In genomic region chr2:12715878-12716249, GRCh38 we compare ENCODE assay signal across 1 cellular context.
TF ChIP-seq lines count a peak whose summit lies in the region.

No MANE protein-coding gene starts in this region.

TF ChIP-seq in HepG2, 621 proteins besides CTCF, POLR2A, EP300 and RAD21 (continued from another document):
- TF ChIP-seq RNF219 (CRISPR knock-in tag; IDR thresholded peaks at IDR 0.05) (no peak), TRIM24 (CRISPR knock-in tag; IDR thresholded peaks at IDR 0.05) (no peak), ZNF567 (CRISPR knock-in tag; IDR thresholded peaks at IDR 0.05; ENCODE audit: borderline replicate concordance) (no peak), TCF7L2 (IDR thresholded peaks at IDR 0.05; ENCODE audit: low read depth, low read length) (no peak), SMAD9 (CRISPR knock-in tag; IDR thresholded peaks at IDR 0.05) (no peak), ZNF598 (CRISPR knock-in tag; IDR thresholded peaks at IDR 0.05; ENCODE audit: borderline replicate concordance) (no peak), KDM1A (CRISPR knock-in tag; IDR thresholded peaks at IDR 0.05) (no peak), MTF2 (CRISPR knock-in tag; IDR thresholded peaks at IDR 0.05; ENCODE audit: borderline replicate concordance) (0 out of 2 replicates have a peak, but pooled peaks have one; percentile 26), ZNF800 (CRISPR knock-in tag; IDR thresholded peaks at IDR 0.05) (0 out of 2 replicates have a peak, but pooled peaks have one; percentile 22), ZBTB7B (CRISPR knock-in tag; IDR thresholded peaks at IDR 0.05) (no peak), KDM4B (CRISPR knock-in tag; IDR thresholded peaks at IDR 0.05) (no peak), TARDBP (CRISPR knock-in tag; IDR thresholded peaks at IDR 0.05) (no peak), HINFP (CRISPR knock-in tag; IDR thresholded peaks at IDR 0.05; ENCODE audit: low read depth) (no peak), REXO4 (CRISPR knock-in tag; IDR thresholded peaks at IDR 0.05; ENCODE audit: borderline replicate concordance) (no peak), TEAD2 (CRISPR knock-in tag; IDR thresholded peaks at IDR 0.05) (no peak), ZFP36 (IDR thresholded peaks at IDR 0.05; ENCODE audit: borderline replicate concordance, low read depth, low read length, partially characterized antibody) (peak; percentile 2), SRSF1 (optimal IDR thresholded peaks at IDR 0.05; ENCODE audit: low read depth, low read length) (peak; percentile 2), SMC3 (IDR thresholded peaks at IDR 0.05; ENCODE audit: low read length) (peak; percentile 47; the same call in 1 of the 2 replicates), HNF4A (CRISPR knock-in tag; IDR thresholded peaks at IDR 0.05) (no peak), PCBP2 (optimal IDR thresholded peaks at IDR 0.05; ENCODE audit: low read depth, low read length, poor library complexity, severe bottlenecking) (peak; percentile 47), TBP (CRISPR knock-in tag; IDR thresholded peaks at IDR 0.05) (no peak), KLF6 (CRISPR knock-in tag; IDR thresholded peaks at IDR 0.05) (no peak), ZNF772 (CRISPR knock-in tag; IDR thresholded peaks at IDR 0.05) (peak; percentile 20; the same call in 1 of the 2 replicates), ZNF513 (CRISPR knock-in tag; conservative IDR thresholded peaks at IDR 0.05) (no peak), ZNF605 (CRISPR knock-in tag; IDR thresholded peaks at IDR 0.05) (0 out of 2 replicates have a peak, but pooled peaks have one; percentile 7), STAG1 (CRISPR knock-in tag; IDR thresholded peaks at IDR 0.05) (peak; percentile 35)
- TF ChIP-seq, protein P1, sequence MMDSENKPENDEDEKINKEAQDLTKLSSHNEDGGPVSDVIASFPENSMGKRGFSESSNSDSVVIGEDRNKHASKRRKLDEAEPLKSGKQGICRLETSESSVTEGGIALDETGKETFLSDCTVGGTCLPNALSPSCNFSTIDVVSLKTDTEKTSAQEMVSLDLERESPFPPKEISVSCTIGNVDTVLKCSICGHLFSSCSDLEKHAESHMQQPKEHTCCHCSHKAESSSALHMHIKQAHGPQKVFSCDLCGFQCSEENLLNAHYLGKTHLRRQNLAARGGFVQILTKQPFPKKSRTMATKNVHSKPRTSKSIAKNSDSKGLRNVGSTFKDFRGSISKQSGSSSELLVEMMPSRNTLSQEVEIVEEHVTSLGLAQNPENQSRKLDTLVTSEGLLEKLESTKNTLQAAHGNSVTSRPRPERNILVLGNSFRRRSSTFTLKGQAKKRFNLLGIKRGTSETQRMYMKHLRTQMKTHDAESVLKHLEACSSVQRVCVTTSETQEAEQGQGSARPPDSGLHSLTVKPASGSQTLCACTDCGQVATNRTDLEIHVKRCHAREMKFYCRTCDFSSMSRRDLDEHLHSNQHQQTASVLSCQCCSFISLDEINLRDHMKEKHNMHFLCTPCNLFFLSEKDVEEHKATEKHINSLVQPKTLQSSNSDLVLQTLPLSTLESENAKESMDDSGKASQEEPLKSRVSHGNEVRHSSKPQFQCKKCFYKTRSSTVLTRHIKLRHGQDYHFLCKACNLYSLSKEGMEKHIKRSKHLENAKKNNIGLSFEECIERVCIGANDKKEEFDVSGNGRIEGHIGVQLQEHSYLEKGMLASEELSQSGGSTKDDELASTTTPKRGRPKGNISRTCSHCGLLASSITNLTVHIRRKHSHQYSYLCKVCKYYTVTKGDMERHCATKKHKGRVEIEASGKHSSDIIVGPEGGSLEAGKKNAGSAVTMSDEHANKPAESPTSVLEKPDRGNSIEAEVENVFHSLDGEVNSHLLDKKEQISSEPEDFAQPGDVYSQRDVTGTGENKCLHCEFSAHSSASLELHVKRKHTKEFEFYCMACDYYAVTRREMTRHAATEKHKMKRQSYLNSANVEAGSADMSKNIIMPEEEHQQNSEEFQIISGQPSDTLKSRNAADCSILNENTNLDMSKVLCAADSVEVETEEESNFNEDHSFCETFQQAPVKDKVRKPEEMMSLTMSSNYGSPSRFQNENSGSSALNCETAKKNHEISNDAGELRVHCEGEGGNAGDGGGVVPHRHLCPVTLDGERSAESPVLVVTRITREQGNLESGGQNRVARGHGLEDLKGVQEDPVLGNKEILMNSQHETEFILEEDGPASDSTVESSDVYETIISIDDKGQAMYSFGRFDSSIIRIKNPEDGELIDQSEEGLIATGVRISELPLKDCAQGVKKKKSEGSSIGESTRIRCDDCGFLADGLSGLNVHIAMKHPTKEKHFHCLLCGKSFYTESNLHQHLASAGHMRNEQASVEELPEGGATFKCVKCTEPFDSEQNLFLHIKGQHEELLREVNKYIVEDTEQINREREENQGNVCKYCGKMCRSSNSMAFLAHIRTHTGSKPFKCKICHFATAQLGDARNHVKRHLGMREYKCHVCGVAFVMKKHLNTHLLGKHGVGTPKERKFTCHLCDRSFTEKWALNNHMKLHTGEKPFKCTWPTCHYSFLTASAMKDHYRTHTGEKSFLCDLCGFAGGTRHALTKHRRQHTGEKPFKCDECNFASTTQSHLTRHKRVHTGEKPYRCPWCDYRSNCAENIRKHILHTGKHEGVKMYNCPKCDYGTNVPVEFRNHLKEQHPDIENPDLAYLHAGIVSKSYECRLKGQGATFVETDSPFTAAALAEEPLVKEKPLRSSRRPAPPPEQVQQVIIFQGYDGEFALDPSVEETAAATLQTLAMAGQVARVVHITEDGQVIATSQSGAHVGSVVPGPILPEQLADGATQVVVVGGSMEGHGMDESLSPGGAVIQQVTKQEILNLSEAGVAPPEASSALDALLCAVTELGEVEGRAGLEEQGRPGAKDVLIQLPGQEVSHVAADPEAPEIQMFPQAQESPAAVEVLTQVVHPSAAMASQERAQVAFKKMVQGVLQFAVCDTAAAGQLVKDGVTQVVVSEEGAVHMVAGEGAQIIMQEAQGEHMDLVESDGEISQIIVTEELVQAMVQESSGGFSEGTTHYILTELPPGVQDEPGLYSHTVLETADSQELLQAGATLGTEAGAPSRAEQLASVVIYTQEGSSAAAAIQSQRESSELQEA (CRISPR knock-in tag; IDR thresholded peaks at IDR 0.05; ENCODE audit: not compliant biosample characterization), result no peak
- TF ChIP-seq, protein P2, sequence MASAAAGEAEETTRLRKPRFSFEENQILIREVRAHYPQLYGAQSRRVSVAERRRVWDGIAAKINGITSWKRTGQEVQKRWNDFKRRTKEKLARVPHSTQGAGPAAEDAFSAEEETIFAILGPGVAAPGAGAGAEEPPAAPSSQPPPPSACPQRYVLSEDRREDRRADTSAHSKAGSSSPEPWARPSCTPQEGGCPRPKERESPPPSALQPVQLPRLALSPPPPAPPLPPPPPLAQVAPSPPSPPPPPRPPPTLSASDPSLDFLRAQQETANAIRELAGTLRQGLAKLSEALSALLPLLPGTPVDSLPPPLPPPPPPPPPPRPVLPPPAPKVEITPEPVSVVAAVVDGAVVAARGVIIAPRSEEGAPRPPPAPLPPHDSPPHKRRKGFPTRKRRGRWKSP (CRISPR knock-in tag; IDR thresholded peaks at IDR 0.05), result no peak
- TF ChIP-seq, protein P3, sequence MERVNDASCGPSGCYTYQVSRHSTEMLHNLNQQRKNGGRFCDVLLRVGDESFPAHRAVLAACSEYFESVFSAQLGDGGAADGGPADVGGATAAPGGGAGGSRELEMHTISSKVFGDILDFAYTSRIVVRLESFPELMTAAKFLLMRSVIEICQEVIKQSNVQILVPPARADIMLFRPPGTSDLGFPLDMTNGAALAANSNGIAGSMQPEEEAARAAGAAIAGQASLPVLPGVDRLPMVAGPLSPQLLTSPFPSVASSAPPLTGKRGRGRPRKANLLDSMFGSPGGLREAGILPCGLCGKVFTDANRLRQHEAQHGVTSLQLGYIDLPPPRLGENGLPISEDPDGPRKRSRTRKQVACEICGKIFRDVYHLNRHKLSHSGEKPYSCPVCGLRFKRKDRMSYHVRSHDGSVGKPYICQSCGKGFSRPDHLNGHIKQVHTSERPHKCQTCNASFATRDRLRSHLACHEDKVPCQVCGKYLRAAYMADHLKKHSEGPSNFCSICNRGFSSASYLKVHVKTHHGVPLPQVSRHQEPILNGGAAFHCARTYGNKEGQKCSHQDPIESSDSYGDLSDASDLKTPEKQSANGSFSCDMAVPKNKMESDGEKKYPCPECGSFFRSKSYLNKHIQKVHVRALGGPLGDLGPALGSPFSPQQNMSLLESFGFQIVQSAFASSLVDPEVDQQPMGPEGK (CRISPR knock-in tag; IDR thresholded peaks at IDR 0.05), result no peak
- TF ChIP-seq, protein P4, sequence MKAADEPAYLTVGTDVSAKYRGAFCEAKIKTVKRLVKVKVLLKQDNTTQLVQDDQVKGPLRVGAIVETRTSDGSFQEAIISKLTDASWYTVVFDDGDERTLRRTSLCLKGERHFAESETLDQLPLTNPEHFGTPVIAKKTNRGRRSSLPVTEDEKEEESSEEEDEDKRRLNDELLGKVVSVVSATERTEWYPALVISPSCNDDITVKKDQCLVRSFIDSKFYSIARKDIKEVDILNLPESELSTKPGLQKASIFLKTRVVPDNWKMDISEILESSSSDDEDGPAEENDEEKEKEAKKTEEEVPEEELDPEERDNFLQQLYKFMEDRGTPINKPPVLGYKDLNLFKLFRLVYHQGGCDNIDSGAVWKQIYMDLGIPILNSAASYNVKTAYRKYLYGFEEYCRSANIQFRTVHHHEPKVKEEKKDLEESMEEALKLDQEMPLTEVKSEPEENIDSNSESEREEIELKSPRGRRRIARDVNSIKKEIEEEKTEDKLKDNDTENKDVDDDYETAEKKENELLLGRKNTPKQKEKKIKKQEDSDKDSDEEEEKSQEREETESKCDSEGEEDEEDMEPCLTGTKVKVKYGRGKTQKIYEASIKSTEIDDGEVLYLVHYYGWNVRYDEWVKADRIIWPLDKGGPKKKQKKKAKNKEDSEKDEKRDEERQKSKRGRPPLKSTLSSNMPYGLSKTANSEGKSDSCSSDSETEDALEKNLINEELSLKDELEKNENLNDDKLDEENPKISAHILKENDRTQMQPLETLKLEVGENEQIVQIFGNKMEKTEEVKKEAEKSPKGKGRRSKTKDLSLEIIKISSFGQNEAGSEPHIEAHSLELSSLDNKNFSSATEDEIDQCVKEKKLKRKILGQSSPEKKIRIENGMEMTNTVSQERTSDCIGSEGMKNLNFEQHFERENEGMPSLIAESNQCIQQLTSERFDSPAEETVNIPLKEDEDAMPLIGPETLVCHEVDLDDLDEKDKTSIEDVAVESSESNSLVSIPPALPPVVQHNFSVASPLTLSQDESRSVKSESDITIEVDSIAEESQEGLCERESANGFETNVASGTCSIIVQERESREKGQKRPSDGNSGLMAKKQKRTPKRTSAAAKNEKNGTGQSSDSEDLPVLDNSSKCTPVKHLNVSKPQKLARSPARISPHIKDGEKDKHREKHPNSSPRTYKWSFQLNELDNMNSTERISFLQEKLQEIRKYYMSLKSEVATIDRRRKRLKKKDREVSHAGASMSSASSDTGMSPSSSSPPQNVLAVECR (CRISPR knock-in tag; IDR thresholded peaks at IDR 0.05; ENCODE audit: borderline replicate concordance), result peak; percentile 18; the same call in 1 of the 2 replicates
